Comparison of ENCODE assay signal across 8 cellular contexts in the genomic region with DNA sequence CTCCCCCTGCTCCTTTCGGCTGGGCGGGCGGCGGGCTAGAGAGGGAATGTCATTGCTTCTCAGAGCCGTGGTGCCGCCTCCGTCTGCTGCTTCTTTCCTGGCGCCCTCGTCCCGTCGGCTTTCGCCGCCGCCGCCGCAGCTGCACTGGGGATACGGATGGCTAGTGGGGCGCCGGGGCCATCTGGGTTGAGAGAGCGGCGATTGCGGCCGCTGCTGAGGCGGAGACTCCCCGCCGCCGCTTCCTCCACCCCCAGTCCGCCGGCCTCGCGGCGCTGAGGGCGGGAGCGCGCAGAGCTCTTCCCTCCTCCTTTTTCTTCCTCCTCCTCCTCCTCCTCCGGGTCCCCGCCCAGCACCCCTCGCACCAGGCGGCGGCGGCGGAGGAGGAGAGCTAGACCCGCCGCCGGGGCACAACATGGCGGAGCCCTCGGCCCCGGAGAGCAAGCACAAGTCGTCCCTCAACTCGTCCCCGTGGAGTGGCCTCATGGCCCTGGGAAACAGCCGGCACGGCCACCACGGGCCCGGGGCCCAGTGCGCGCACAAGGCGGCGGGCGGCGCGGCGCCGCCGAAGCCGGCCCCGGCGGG. TPM values are rescaled to one million over a fixed set of nuclear protein-coding genes. Genes with fewer than 3 reads are reported as not detected.
DNase-seq lines count a peak whose midpoint lies in the region; ATAC-seq and TF ChIP-seq lines count a peak whose summit lies in the region.

Gene STT3B, plus strand, starts transcription at position 339 of the 582 bp plus-strand sequence. Its CDS starts 74 bp downstream, at position 413.

- H3K27me3 ChIP-seq in ovary, result no peaks in the 10 kb centered on the region
- no peaks in the 10 kb centered on the region for H3K27me3 ChIP-seq in thyroid gland

- CTCF ChIA-PET in Calu3 (lab: Charles Lee), result interaction anchor here (1.0 to 1.4 kb wide), 6 partner anchors 10 to 292 kb away, joined by 3 to 5 read pairs (median 4); no protein-coding TSS in a partner anchor

- peak within 1 kb of the TSS; percentile 96 for H3K27ac Mint-ChIP-seq in Calu3 (ENCODE audit: unreplicated experiment)

- H3K4me3 ChIP-seq in ovary (peak within 1 kb of the TSS; percentile 71), thyroid gland (replicated peaks in 1 of 3) (peak within 1 kb of the TSS; percentile 71 to 90 (median 89))

- intact Hi-C loops in Calu3 (cut with micrococcal nuclease; ENCODE audit: unreplicated experiment), result loop anchor here (5.0 to 10.0 kb wide), 4 partner anchors 158 to 365 kb away; no protein-coding TSS in a partner anchor
- intact Hi-C loops in ovary (cut with DNase I), result no loop called here
- intact Hi-C loops in thyroid gland (cut with DNase I), result loop anchor here (10.0 kb wide), 1 partner anchor 572 kb away; the partner anchor contains the start of gene GPD1L

- peak; percentile 60 for ATAC-seq in GM19438 (IDR thresholded peaks at IDR 0.05; ENCODE audit: low read depth, unreplicated experiment)
- peak; percentile 29 for ATAC-seq in HG03558 (IDR thresholded peaks at IDR 0.05; ENCODE audit: extremely low read depth, unreplicated experiment)

- peaks cover 10% of the 10 kb centered on the region for H3K4me1 Mint-ChIP-seq in Calu3 (ENCODE audit: low read depth, unreplicated experiment)

- DNase-seq in Calu3 (peak; percentile 84), RKO (ENCODE audit: low spot score) (peak; percentile 78), glomerular visceral epithelial cell (ENCODE audit: extremely low spot score) (peak; percentile 90), ovary (peak in 1 of 5 donors; percentile 79), thyroid gland (peak; percentile 81 to 83)
- DNase-seq in activated naive CD4-positive, alpha-beta T cell treated with Interleukin-2 at 50 U/mL for 16 hours, result peak; percentile 84

- peak; percentile 56 for TF ChIP-seq POLR2A in ovary (IDR thresholded peaks at IDR 0.05)
- peak; percentile 57 to 96 for TF ChIP-seq POLR2A in thyroid gland (IDR thresholded peaks at IDR 0.05)

- TF ChIP-seq EP300 in ovary (IDR thresholded peaks at IDR 0.05), result no peak

- H3K9me3 ChIP-seq in ovary (no peaks in the 10 kb centered on the region), thyroid gland (no peaks in the 10 kb centered on the region)

- no peaks in the 10 kb centered on the region for H3K27me3 Mint-ChIP-seq in Calu3 (ENCODE audit: unreplicated experiment)

- peaks cover 54% of the 10 kb centered on the region for H3K36me3 Mint-ChIP-seq in Calu3 (ENCODE audit: insufficient read depth, unreplicated experiment)

- H3K9me3 Mint-ChIP-seq in Calu3 (ENCODE audit: low read depth, unreplicated experiment), result no peaks in the 10 kb centered on the region

- H3K4me1 ChIP-seq in ovary (ENCODE audit: insufficient read depth) (peaks cover 6% of the 10 kb centered on the region), thyroid gland (peaks cover 29 to 32% of the 10 kb centered on the region in 2 donors)

- H3K4me3 Mint-ChIP-seq in Calu3 (ENCODE audit: low read depth, unreplicated experiment), result no peak within 1 kb of the TSS

- WGBS in ovary, 3 donors, result 0 to 1% (median 0%) methylated on average over 53 to 68 of the region's 68 CpGs
- 0 to 1% methylated on average over 16 to 18 of the region's 68 CpGs for WGBS in thyroid gland, 2 donors

- TF ChIP-seq CTCF in Calu3 (IDR thresholded peaks at IDR 0.05; ENCODE audit: unreplicated experiment) (no peak), ovary (IDR thresholded peaks at IDR 0.05) (no peak), thyroid gland (IDR thresholded peaks at IDR 0.05) (no peak)

- no TSS peak for BruUV-seq in Calu3 (replicated peaks; lab: Mats Ljungman, UMichigan)

- H3K36me3 ChIP-seq in ovary (no peaks in the 10 kb centered on the region), thyroid gland (no peaks in the 10 kb centered on the region)

- H3K27ac ChIP-seq in ovary, result peak within 1 kb of the TSS; percentile 91 to 93
- peak within 1 kb of the TSS; percentile 74 to 99 (median 98) for H3K27ac ChIP-seq in thyroid gland

RNA-seq across cellular contexts. Expression of gene STT3B, which starts in this region (rescaled TPM):
- total RNA-seq in Calu3 (2022) (138 and 202 TPM in 2 replicates), ovary (100 to 1,000 TPM; 121 to 233 (median 157) TPM), thyroid gland (100 to 1,000 TPM; 111 to 172 (median 150) TPM)
- polyA plus RNA-seq in ovary, result 100 to 1,000 TPM in 1 of 2 donors, 10 to 100 TPM in 1; 79.8 to 137 TPM

Comparison
In these comparisons a context has a peak if more than half of its experiments do, and no peak if none do; other contexts are left out.
1. intact Hi-C loops: an anchor here in Calu3 (5.0 to 10.0 kb wide) and thyroid gland (10.0 kb wide); none called in ovary.